9 cellular contexts compared by ENCODE assay signal in genomic region chr11:134124660-134125451, GRCh38. TPM values are rescaled to one million over a fixed set of nuclear protein-coding genes. Genes with fewer than 3 reads are reported as not detected.
DNase-seq lines count a peak whose midpoint lies in the region; ATAC-seq and TF ChIP-seq lines count a peak whose summit lies in the region.
"Had no signal": no experiment of that assay in that cellular context is flagged by ENCODE, and none has a peak within 500 bp of the region (broad histone marks: within the 10 kb centered on the region; RNA-seq: fewer than 3 reads in every experiment).

No MANE protein-coding gene starts in this region.

- H3K27ac ChIP-seq in PC-9: no peak overlapping the region

- CTCF ChIA-PET in PC-9 (lab: Charles Lee): no interaction called here

- BruUV-seq in PC-9 (replicated peaks; lab: Mats Ljungman, UMichigan): no TSS peak

- H3K4me1 Mint-ChIP-seq in activated T-cell treated with anti-CD3 and anti-CD28 coated beads, Interleukin-2, amount 50 U/mL, for 4 hours (ENCODE audit: low read depth): peaks cover 5% of the 10 kb centered on the region
- peaks cover 73% of the 10 kb centered on the region for H3K4me1 Mint-ChIP-seq in osteocyte (ENCODE audit: unreplicated experiment)

- TF ChIP-seq CTCF in BE2C (IDR thresholded peaks at IDR 0.05; ENCODE audit: low read depth, low read length) (no peak), osteocyte (IDR thresholded peaks at IDR 0.05) (no peak), PC-9 (conservative IDR thresholded peaks at IDR 0.05) (no peak)

- no peak overlapping the region for H2AFZ ChIP-seq in PC-9

- intact Hi-C loops in head of caudate nucleus (cut with DNase I): loop anchor here (2.0 kb wide), 1 partner anchor 56 kb away; the partner anchor contains the start of gene JAM3
- intact Hi-C loops in PC-9 (cut with micrococcal nuclease; ENCODE audit: unreplicated experiment): no loop called here

- no peaks in the 10 kb centered on the region; the same call in 1 of the 2 replicates for H3K36me3 ChIP-seq in BE2C
- H3K36me3 ChIP-seq in PC-9 (ENCODE audit: low read depth): no peaks in the 10 kb centered on the region

- H3K9me2 ChIP-seq in PC-9 (ENCODE audit: insufficient read depth): no peaks in the 10 kb centered on the region

- POLR2A ChIA-PET in PC-9 (lab: Charles Lee; ENCODE audit: unreplicated experiment): no interaction called here

- no peaks in the 10 kb centered on the region for H4K20me1 ChIP-seq in PC-9 (ENCODE audit: insufficient read depth)

- H3K4me3 Mint-ChIP-seq in activated T-cell treated with anti-CD3 and anti-CD28 coated beads, Interleukin-2, amount 50 U/mL, for 4 hours: peak overlapping the region; percentile 14
- peak overlapping the region; percentile 77 for H3K4me3 Mint-ChIP-seq in osteocyte (ENCODE audit: unreplicated experiment)

- no peaks in the 10 kb centered on the region for H3K79me2 ChIP-seq in PC-9 (ENCODE audit: low read depth)

- no peaks in the 10 kb centered on the region for H3K27me3 ChIP-seq in BE2C
- H3K27me3 ChIP-seq in PC-9 (ENCODE audit: insufficient read depth, low read depth): peaks cover 93% of the 10 kb centered on the region

- H3K9me3 ChIP-seq in BE2C (no peaks in the 10 kb centered on the region), PC-9 (ENCODE audit: insufficient read depth, low read depth) (no peaks in the 10 kb centered on the region)

- H3K4me1 ChIP-seq in BE2C (peaks cover 19% of the 10 kb centered on the region), PC-9 (replicated peaks; ENCODE audit: insufficient read depth) (no peaks in the 10 kb centered on the region)

- peak overlapping the region; percentile 90 for H3K27ac Mint-ChIP-seq in osteocyte (ENCODE audit: unreplicated experiment)

- no peaks in the 10 kb centered on the region for H3F3A ChIP-seq in PC-9 (ENCODE audit: insufficient read depth, low read depth)

- H3K27me3 Mint-ChIP-seq in activated T-cell treated with anti-CD3 and anti-CD28 coated beads, Interleukin-2, amount 50 U/mL, for 4 hours (ENCODE audit: low read depth): peaks cover 35% of the 10 kb centered on the region
- H3K27me3 Mint-ChIP-seq in osteocyte (ENCODE audit: unreplicated experiment): no peaks in the 10 kb centered on the region

- ATAC-seq in activated T-cell treated with anti-CD3 and anti-CD28 coated beads, Interleukin-2, amount 50 U/mL, for 4 hours: peak; percentile 65 to 66
- ATAC-seq in GM18511 (IDR thresholded peaks at IDR 0.05; ENCODE audit: unreplicated experiment): no peak

- peaks cover 6% of the 10 kb centered on the region for H3K36me3 Mint-ChIP-seq in activated T-cell treated with anti-CD3 and anti-CD28 coated beads, Interleukin-2, amount 50 U/mL, for 4 hours (ENCODE audit: insufficient read depth)
- peaks cover 10% of the 10 kb centered on the region for H3K36me3 Mint-ChIP-seq in osteocyte (ENCODE audit: unreplicated experiment)

- H3K4me2 ChIP-seq in PC-9: no peak overlapping the region

- H3K9me3 Mint-ChIP-seq in activated T-cell treated with anti-CD3 and anti-CD28 coated beads, Interleukin-2, amount 50 U/mL, for 4 hours: no peaks in the 10 kb centered on the region
- no peaks in the 10 kb centered on the region for H3K9me3 Mint-ChIP-seq in osteocyte (ENCODE audit: unreplicated experiment)

- peak; percentile 78 for DNase-seq in BE2C
- DNase-seq in activated T-cell treated with anti-CD3 and anti-CD28 coated beads, Interleukin-2, amount 50 U/mL, for 4 hours: no peak
- DNase-seq in head of caudate nucleus: peak; percentile 45 to 89 (median 78)
- DNase-seq in osteocyte (ENCODE audit: extremely low spot score, unreplicated experiment): no peak
- DNase-seq in HK-2 (ENCODE audit: unreplicated experiment): no peak
- no peak for DNase-seq in NCI-H146 (lab: John Stamatoyannopoulos, UW)
- DNase-seq in PC-9: no peak
- DNase-seq: T-helper 9 cell had no signal

- peak overlapping the region; percentile 62 for H3K4me3 ChIP-seq in BE2C (ENCODE audit: low read depth, low read length)
- H3K4me3 ChIP-seq in PC-9: no peak overlapping the region

RNA-seq across cellular contexts. Expression of gene JAM3, which starts 56.0 kb away (rescaled TPM):
- polyA plus RNA-seq in BE2C (2012; ENCODE audit: insufficient read depth, insufficient read length, low read depth): 71.5 TPM
- 10 to 100 TPM; 12.5 to 14.1 (median 12.8) TPM for total RNA-seq in activated T-cell treated with anti-CD3 and anti-CD28 coated beads, Interleukin-2, amount 50 U/mL, for 4 hours
- total RNA-seq in osteocyte (170 and 177 TPM in 2 replicates), PC-9 (2021) (not detected in 2 replicates)

Comparison
In these comparisons a context has a peak if more than half of its experiments do, and no peak if none do; other contexts are left out.
1. DNase-seq: peak in BE2C (single experiment) and head of caudate nucleus (42 of 42); none in activated T-cell treated with anti-CD3 and anti-CD28 coated beads, Interleukin-2, amount 50 U/mL, for 4 hours (single experiment), osteocyte (single experiment), HK-2 (single experiment), NCI-H146 (single experiment) and PC-9 (0 of 2).
2. RNA of gene JAM3, which starts 56.0 kb away (total RNA-seq): 170 to 177 TPM in osteocyte and 12.5 to 14.1 TPM in activated T-cell treated with anti-CD3 and anti-CD28 coated beads, Interleukin-2, amount 50 U/mL, for 4 hours; not detected in PC-9; every median in the first group is over 10 times any median in the second.